Comparison of ENCODE assay signal across 19 cellular contexts in genomic region chr7:70761711-70762328, GRCh38.
A peak's percentile ranks its signal among the peaks of the same experiment; 100 is the strongest.
DNase-seq lines count a peak whose midpoint lies in the region; ATAC-seq, FAIRE-seq and TF ChIP-seq lines count a peak whose summit lies in the region.
"Had no signal": no experiment of that assay in that cellular context is flagged by ENCODE, and none has a peak within 500 bp of the region (broad histone marks: within the 10 kb centered on the region; RNA-seq: fewer than 3 reads in every experiment).

No MANE protein-coding gene starts in this region.

- H3K9me3 ChIP-seq in esophagus muscularis mucosa (no peaks in the 10 kb centered on the region), small intestine (ENCODE audit: control insufficient read depth, low read depth) (no peaks in the 10 kb centered on the region)
- H3K9me3 ChIP-seq: gastrocnemius medialis had no signal

- intact Hi-C loops in esophagus muscularis mucosa (cut with DNase I), result no loop called here

- H3K27me3 ChIP-seq in esophagus muscularis mucosa (no peaks in the 10 kb centered on the region), small intestine (ENCODE audit: control insufficient read depth in 2 of 2, insufficient read depth in 2 of 2, low read length in 2 of 2) (no peaks in the 10 kb centered on the region)
- H3K27me3 ChIP-seq: gastrocnemius medialis had no signal

- peaks cover 0 to 30% (median 19%) of the 10 kb centered on the region in 4 donors for H3K36me3 ChIP-seq in esophagus muscularis mucosa
- H3K36me3 ChIP-seq in small intestine (ENCODE audit: control insufficient read depth in 2 of 2, insufficient read depth in 2 of 2, low read length in 2 of 2), result peaks cover 0 to 6% of the 10 kb centered on the region in 2 donors
- H3K36me3 ChIP-seq: gastrocnemius medialis had no signal

- peaks cover 16% of the 10 kb centered on the region for H3K4me1 Mint-ChIP-seq in activated T-helper 17 cell treated with anti-CD3 and anti-CD28 coated beads, Interleukin-2, amount 50 U/mL, for 72 hours
- H3K4me1 Mint-ChIP-seq: naive thymus-derived CD4-positive, alpha-beta T cell had no signal

- DNase-seq in activated effector memory CD4-positive, alpha-beta T cell treated with Interleukin-2 at 50 U/mL for 16 hours, result no peak
- DNase-seq in NCI-H187 treated with DMSO at 0.1 percent for 48 hours (lab: John Stamatoyannopoulos, UW) (no peak), esophagus muscularis mucosa (ENCODE audit: extremely low spot score) (no peak), small intestine (no peak)
- DNase-seq: activated CD4-positive, alpha-beta memory T cell treated with anti-CD3 and anti-CD28 coated beads, Interleukin-2, amount 10 ng/mL, durations not matched to agents 7 days and 5 days; C1 segment of cervical spinal cord; cerebellar nuclear complex; DMS53; gastrocnemius medialis; GM23248; MV-4-11; naive thymus-derived CD4-positive, alpha-beta T cell; NCI-H2107; NCI-H82; stimulated activated CD4-positive, alpha-beta T cell treated with anti-CD3 and anti-CD28 coated beads, Interleukin-15, amount 100 ng/mL, for 24 hours had no signal

- 93% methylated on average over 4 of the region's 4 CpGs for WGBS in esophagus muscularis mucosa
- 78 to 89% (median 82%) methylated on average over 4 of the region's 4 CpGs for WGBS in small intestine, 3 donors

- ATAC-seq in GM18511 (IDR thresholded peaks at IDR 0.05; ENCODE audit: unreplicated experiment) (peak; percentile 33), HG02642 (IDR thresholded peaks at IDR 0.05; ENCODE audit: poor library complexity, unreplicated experiment) (peak; percentile 29)
- no peak for ATAC-seq in activated T-helper 17 cell treated with anti-CD3 and anti-CD28 coated beads, Interleukin-2, amount 50 U/mL, for 72 hours (replicated peaks)
- ATAC-seq: gastrocnemius medialis; naive thymus-derived CD4-positive, alpha-beta T cell had no signal

- H3K4me1 ChIP-seq in esophagus muscularis mucosa (peaks cover 0 to 6% (median 2%) of the 10 kb centered on the region in 4 donors), small intestine (ENCODE audit: control insufficient read depth in 2 of 2, insufficient read depth in 1 of 2, low read depth in 1 of 2, low read length in 1 of 2) (no peaks in the 10 kb centered on the region)
- H3K4me1 ChIP-seq: gastrocnemius medialis had no signal

- no peak overlapping the region for H3K27ac Mint-ChIP-seq in activated T-helper 17 cell treated with anti-CD3 and anti-CD28 coated beads, Interleukin-2, amount 50 U/mL, for 72 hours
- H3K27ac Mint-ChIP-seq: activated CD4-positive, alpha-beta memory T cell treated with anti-CD3 and anti-CD28 coated beads, Interleukin-2, amount 10 ng/mL, durations not matched to agents 7 days and 5 days; naive thymus-derived CD4-positive, alpha-beta T cell had no signal

- peak overlapping the region; percentile 61 for H3K4me3 Mint-ChIP-seq in activated T-helper 17 cell treated with anti-CD3 and anti-CD28 coated beads, Interleukin-2, amount 50 U/mL, for 72 hours
- H3K4me3 Mint-ChIP-seq: activated CD4-positive, alpha-beta memory T cell treated with anti-CD3 and anti-CD28 coated beads, Interleukin-2, amount 10 ng/mL, durations not matched to agents 7 days and 5 days; naive thymus-derived CD4-positive, alpha-beta T cell had no signal

- no peak for FAIRE-seq in small intestine (lab: Jason Lieb, UNC)
- FAIRE-seq: endothelial cell of umbilical vein had no signal

- no peak overlapping the region for H3K27ac ChIP-seq in esophagus muscularis mucosa (replicated peaks in 1 of 4)
- H3K27ac ChIP-seq in small intestine (ENCODE audit: low read depth in 1 of 2, low read length in 1 of 2), result no peak overlapping the region
- H3K27ac ChIP-seq: gastrocnemius medialis, GM23248 had no signal

- no peak overlapping the region for H3K4me3 ChIP-seq in esophagus muscularis mucosa
- H3K4me3 ChIP-seq in small intestine (ENCODE audit: low read depth in 1 of 2, low read length in 2 of 2), result no peak overlapping the region
- H3K4me3 ChIP-seq: gastrocnemius medialis, GM23248 had no signal

- no peaks in the 10 kb centered on the region for H3K27me3 Mint-ChIP-seq in activated T-helper 17 cell treated with anti-CD3 and anti-CD28 coated beads, Interleukin-2, amount 50 U/mL, for 72 hours
- H3K27me3 Mint-ChIP-seq: activated CD4-positive, alpha-beta memory T cell treated with anti-CD3 and anti-CD28 coated beads, Interleukin-2, amount 10 ng/mL, durations not matched to agents 7 days and 5 days; naive thymus-derived CD4-positive, alpha-beta T cell had no signal

- H3K9me3 Mint-ChIP-seq in activated T-helper 17 cell treated with anti-CD3 and anti-CD28 coated beads, Interleukin-2, amount 50 U/mL, for 72 hours, result no peaks in the 10 kb centered on the region

- no peak for TF ChIP-seq POLR2A in esophagus muscularis mucosa (IDR thresholded peaks at IDR 0.05; ENCODE audit: low read depth)

- no peak for TF ChIP-seq CTCF in esophagus muscularis mucosa (IDR thresholded peaks at IDR 0.05)

- TF ChIP-seq EP300 in esophagus muscularis mucosa (IDR thresholded peaks at IDR 0.05), result no peak

- H3K36me3 Mint-ChIP-seq in activated T-helper 17 cell treated with anti-CD3 and anti-CD28 coated beads, Interleukin-2, amount 50 U/mL, for 72 hours (ENCODE audit: low read depth), result peaks cover 24% of the 10 kb centered on the region
- H3K36me3 Mint-ChIP-seq: naive thymus-derived CD4-positive, alpha-beta T cell had no signal
